2 cellular contexts compared by ENCODE assay signal in the genomic region with DNA sequence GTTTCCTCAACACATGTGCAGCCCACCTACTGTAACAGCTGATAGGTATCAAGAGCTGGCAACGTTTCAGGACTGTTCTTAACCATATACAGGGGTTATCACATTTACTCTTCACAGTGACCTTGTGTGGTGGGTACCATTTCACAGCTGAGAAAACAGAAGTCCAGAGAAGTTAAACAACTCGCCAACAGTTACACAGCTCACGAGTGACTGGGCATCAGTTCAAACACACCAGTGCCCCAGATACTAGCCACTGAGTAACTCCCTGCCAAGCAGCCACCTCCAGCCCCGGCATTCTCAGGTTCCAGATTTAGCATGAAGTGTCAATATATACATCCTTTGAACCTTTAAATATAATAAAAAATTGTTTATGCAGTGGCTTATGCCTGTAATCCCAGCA.
TF ChIP-seq lines count a peak whose summit lies in the region.

No MANE protein-coding gene starts in this region.

TF ChIP-seq in HCT116, 20 proteins besides CTCF, POLR2A, EP300 and RAD21:
- TF ChIP-seq, protein P1, sequence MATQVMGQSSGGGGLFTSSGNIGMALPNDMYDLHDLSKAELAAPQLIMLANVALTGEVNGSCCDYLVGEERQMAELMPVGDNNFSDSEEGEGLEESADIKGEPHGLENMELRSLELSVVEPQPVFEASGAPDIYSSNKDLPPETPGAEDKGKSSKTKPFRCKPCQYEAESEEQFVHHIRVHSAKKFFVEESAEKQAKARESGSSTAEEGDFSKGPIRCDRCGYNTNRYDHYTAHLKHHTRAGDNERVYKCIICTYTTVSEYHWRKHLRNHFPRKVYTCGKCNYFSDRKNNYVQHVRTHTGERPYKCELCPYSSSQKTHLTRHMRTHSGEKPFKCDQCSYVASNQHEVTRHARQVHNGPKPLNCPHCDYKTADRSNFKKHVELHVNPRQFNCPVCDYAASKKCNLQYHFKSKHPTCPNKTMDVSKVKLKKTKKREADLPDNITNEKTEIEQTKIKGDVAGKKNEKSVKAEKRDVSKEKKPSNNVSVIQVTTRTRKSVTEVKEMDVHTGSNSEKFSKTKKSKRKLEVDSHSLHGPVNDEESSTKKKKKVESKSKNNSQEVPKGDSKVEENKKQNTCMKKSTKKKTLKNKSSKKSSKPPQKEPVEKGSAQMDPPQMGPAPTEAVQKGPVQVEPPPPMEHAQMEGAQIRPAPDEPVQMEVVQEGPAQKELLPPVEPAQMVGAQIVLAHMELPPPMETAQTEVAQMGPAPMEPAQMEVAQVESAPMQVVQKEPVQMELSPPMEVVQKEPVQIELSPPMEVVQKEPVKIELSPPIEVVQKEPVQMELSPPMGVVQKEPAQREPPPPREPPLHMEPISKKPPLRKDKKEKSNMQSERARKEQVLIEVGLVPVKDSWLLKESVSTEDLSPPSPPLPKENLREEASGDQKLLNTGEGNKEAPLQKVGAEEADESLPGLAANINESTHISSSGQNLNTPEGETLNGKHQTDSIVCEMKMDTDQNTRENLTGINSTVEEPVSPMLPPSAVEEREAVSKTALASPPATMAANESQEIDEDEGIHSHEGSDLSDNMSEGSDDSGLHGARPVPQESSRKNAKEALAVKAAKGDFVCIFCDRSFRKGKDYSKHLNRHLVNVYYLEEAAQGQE (IDR thresholded peaks at IDR 0.05; ENCODE audit: low read depth): no peak
- TF ChIP-seq YY1 (IDR thresholded peaks at IDR 0.05; ENCODE audit: extremely low read depth, insufficient replicate concordance, low read depth, low read length) (no peak), EZH2phosphoT487 (IDR thresholded peaks at IDR 0.05; ENCODE audit: borderline replicate concordance) (no peak), SRF (IDR thresholded peaks at IDR 0.05; ENCODE audit: low read depth) (no peak), CEBPB (IDR thresholded peaks at IDR 0.05; ENCODE audit: low read depth) (no peak), FOSL1 (IDR thresholded peaks at IDR 0.05; ENCODE audit: low read depth) (no peak)
- TF ChIP-seq, protein P2, sequence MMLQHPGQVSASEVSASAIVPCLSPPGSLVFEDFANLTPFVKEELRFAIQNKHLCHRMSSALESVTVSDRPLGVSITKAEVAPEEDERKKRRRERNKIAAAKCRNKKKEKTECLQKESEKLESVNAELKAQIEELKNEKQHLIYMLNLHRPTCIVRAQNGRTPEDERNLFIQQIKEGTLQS (IDR thresholded peaks at IDR 0.05): no peak

TF ChIP-seq in endothelial cell of umbilical vein, 7 proteins besides CTCF, POLR2A, EP300 and RAD21:
- TF ChIP-seq FOS (IDR thresholded peaks at IDR 0.05; ENCODE audit: borderline replicate concordance, insufficient read depth, low read length) (no peak), EZH2 (IDR thresholded peaks at IDR 0.05; ENCODE audit: borderline replicate concordance, low read depth, low read length, severe bottlenecking) (no peak), POLR2AphosphoS5 (IDR thresholded peaks at IDR 0.05; ENCODE audit: insufficient read depth, low read depth, low read length) (no peak), JUN (IDR thresholded peaks at IDR 0.05; ENCODE audit: borderline replicate concordance, insufficient read depth, insufficient read length, low read depth) (no peak), GATA2 (IDR thresholded peaks at IDR 0.05; ENCODE audit: insufficient read depth, insufficient read length, low read depth, low read length) (no peak), MYC (IDR thresholded peaks at IDR 0.05; ENCODE audit: low read depth, low read length) (no peak)
- TF ChIP-seq, protein P3, sequence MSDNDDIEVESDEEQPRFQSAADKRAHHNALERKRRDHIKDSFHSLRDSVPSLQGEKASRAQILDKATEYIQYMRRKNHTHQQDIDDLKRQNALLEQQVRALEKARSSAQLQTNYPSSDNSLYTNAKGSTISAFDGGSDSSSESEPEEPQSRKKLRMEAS (IDR thresholded peaks at IDR 0.05; ENCODE audit: insufficient read depth, insufficient read length): no peak
